8 cellular contexts compared by ENCODE assay signal in genomic region chr17:67718325-67718941, GRCh38. TPM values are rescaled to one million over a fixed set of nuclear protein-coding genes. Genes with fewer than 3 reads are reported as not detected.
A peak's percentile ranks its signal among the peaks of the same experiment; 100 is the strongest.
DNase-seq lines count a peak whose midpoint lies in the region; TF ChIP-seq lines count a peak whose summit lies in the region.

No MANE protein-coding gene starts in this region.

- no peaks in the 10 kb centered on the region for H3K9me3 ChIP-seq in PC-9 (ENCODE audit: insufficient read depth, low read depth)

- DNase-seq in Calu3: peak; percentile 21
- peak; percentile 52 for DNase-seq in H7
- no peak for DNase-seq in PC-9
- DNase-seq in stimulated activated CD4-positive, alpha-beta T cell treated with anti-CD3 and anti-CD28 coated beads, TNF-alpha, amount 100 ng/mL, for 4 hours (ENCODE audit: low read depth in 3 of 3): peak in 2 of 3 experiments; percentile 12 to 23
- no peak for DNase-seq in H4 (ENCODE audit: low spot score)
- no peak for DNase-seq in occipital lobe (lab: John Stamatoyannopoulos, UW)

- peak overlapping the region; percentile 100 for H2AFZ ChIP-seq in PC-9

- H3K27me3 Mint-ChIP-seq in Calu3 (ENCODE audit: unreplicated experiment) (no peaks in the 10 kb centered on the region), brain (peaks cover 13% of the 10 kb centered on the region)

- no peaks in the 10 kb centered on the region for H3K9me2 ChIP-seq in PC-9 (ENCODE audit: insufficient read depth)

- H3K27ac ChIP-seq in PC-9: peak overlapping the region; percentile 74
- H3K27ac ChIP-seq in layer of hippocampus (ENCODE audit: low read depth, low read length): peak overlapping the region; percentile 78

- peaks cover 20% of the 10 kb centered on the region for H3K36me3 ChIP-seq in H7 (replicated peaks; ENCODE audit: control insufficient read depth, insufficient read depth, low read length)
- H3K36me3 ChIP-seq in PC-9 (ENCODE audit: low read depth): peaks cover 28% of the 10 kb centered on the region

- peaks cover 10% of the 10 kb centered on the region for H3K4me1 ChIP-seq in PC-9 (replicated peaks; ENCODE audit: insufficient read depth)

- H3K4me3 Mint-ChIP-seq in Calu3 (ENCODE audit: low read depth, unreplicated experiment) (peak overlapping the region; percentile 89), brain (peak overlapping the region; percentile 98 to 99 (median 99))

- TF ChIP-seq CTCF in Calu3 (IDR thresholded peaks at IDR 0.05; ENCODE audit: unreplicated experiment) (no peak), PC-9 (conservative IDR thresholded peaks at IDR 0.05) (no peak), brain (conservative IDR thresholded peaks at IDR 0.05) (no peak)

- H3K27me3 ChIP-seq in H7 (ENCODE audit: control insufficient read depth, insufficient read depth, low read length) (no peaks in the 10 kb centered on the region), PC-9 (ENCODE audit: insufficient read depth, low read depth) (no peaks in the 10 kb centered on the region), layer of hippocampus (ENCODE audit: control insufficient read depth, insufficient read depth, low read length) (no peaks in the 10 kb centered on the region)

- H3K27ac Mint-ChIP-seq in Calu3 (ENCODE audit: unreplicated experiment) (peak overlapping the region; percentile 96), brain (peak overlapping the region; percentile 98 to 100 (median 99))

- H3K4me2 ChIP-seq in PC-9: peak overlapping the region; percentile 100

- H3K9me3 Mint-ChIP-seq in Calu3 (ENCODE audit: low read depth, unreplicated experiment) (no peaks in the 10 kb centered on the region), brain (peaks cover 0 to 2% (median 0%) of the 10 kb centered on the region in 5 experiments)

- peak overlapping the region; percentile 97 for H3K4me3 ChIP-seq in H7 (ENCODE audit: insufficient read depth, low read depth, low read length)
- peak overlapping the region; percentile 89 for H3K4me3 ChIP-seq in PC-9

- POLR2A ChIA-PET in PC-9 (lab: Charles Lee; ENCODE audit: unreplicated experiment): no interaction called here

- H3K36me3 Mint-ChIP-seq in Calu3 (ENCODE audit: insufficient read depth, unreplicated experiment): peaks cover 43% of the 10 kb centered on the region
- H3K36me3 Mint-ChIP-seq in brain: peaks cover 32% of the 10 kb centered on the region

- BruUV-seq in Calu3 (replicated peaks; lab: Mats Ljungman, UMichigan) (no TSS peak), PC-9 (replicated peaks; lab: Mats Ljungman, UMichigan) (TSS peak; percentile 84)

- peaks cover 33% of the 10 kb centered on the region for H3K79me2 ChIP-seq in PC-9 (ENCODE audit: low read depth)

- intact Hi-C loops in Calu3 (cut with micrococcal nuclease; ENCODE audit: unreplicated experiment) (no loop called here), PC-9 (cut with micrococcal nuclease; ENCODE audit: unreplicated experiment) (loop anchor here (5.0 kb wide), 1 partner anchor 341 kb away; the partner anchor contains the start of gene PITPNC1)

- H4K20me1 ChIP-seq in PC-9 (ENCODE audit: insufficient read depth): peaks cover 9% of the 10 kb centered on the region; the same call in 1 of the 2 replicates

- no peaks in the 10 kb centered on the region for H3K4me1 Mint-ChIP-seq in Calu3 (ENCODE audit: low read depth, unreplicated experiment)
- peaks cover 45% of the 10 kb centered on the region for H3K4me1 Mint-ChIP-seq in brain

- CTCF ChIA-PET in Calu3 (lab: Charles Lee): no interaction called here
- CTCF ChIA-PET in PC-9 (lab: Charles Lee): no interaction called here

- H3F3A ChIP-seq in PC-9 (ENCODE audit: insufficient read depth, low read depth): peaks cover 16% of the 10 kb centered on the region

RNA-seq across cellular contexts. Expression of gene NOL11, which starts 0.7 kb away (rescaled TPM):
- total RNA-seq in Calu3 (2022) (58.7 and 64.8 TPM in 2 replicates), PC-9 (2021) (22.3 and 38.2 TPM in 2 replicates), occipital lobe (67.1 TPM)
- 90.1 and 94.9 TPM in 2 replicates for total RNA-seq in H7 (2014; rRNA removed; shearing (Covaris generic))
- 17.4 TPM for polyA plus RNA-seq in brain (ENCODE audit: insufficient read depth, low read depth, low replicate concordance)
- total RNA-seq in H4 (2014; rRNA removed; shearing (Covaris generic)): 97.9 and 105 TPM in 2 replicates

Comparison
In these comparisons a context has a peak if more than half of its experiments do, and no peak if none do; other contexts are left out.
1. DNase-seq: peak in Calu3 (single experiment), H7 (single experiment) and stimulated activated CD4-positive, alpha-beta T cell treated with anti-CD3 and anti-CD28 coated beads, TNF-alpha, amount 100 ng/mL, for 4 hours (2 of 3); none in PC-9 (0 of 2), H4 (single experiment) and occipital lobe (single experiment).